8 cellular contexts compared by ENCODE assay signal in genomic region chr2:226791056-226791486, GRCh38. TPM values are rescaled to one million over a fixed set of nuclear protein-coding genes. Genes with fewer than 3 reads are reported as not detected.
A peak's percentile ranks its signal among the peaks of the same experiment; 100 is the strongest.
DNase-seq lines count a peak whose midpoint lies in the region; TF ChIP-seq lines count a peak whose summit lies in the region.

No MANE protein-coding gene starts in this region.

- no peak overlapping the region for H2BK120ac ChIP-seq in H9 (ENCODE audit: low read depth, low read length, poor library complexity, severe bottlenecking)

- no peak overlapping the region for H2BK20ac ChIP-seq in H9 (ENCODE audit: low read depth, low read length, poor library complexity, severe bottlenecking)

- H4K8ac ChIP-seq in H9 (replicated peaks; ENCODE audit: insufficient read length, low read depth, low read length) = no peak overlapping the region

- no peak overlapping the region for H3K23ac ChIP-seq in H9 (ENCODE audit: insufficient read length, low read depth, low read length)

- no peak for TF ChIP-seq CTCF in H9 (conservative IDR thresholded peaks at IDR 0.05)
- TF ChIP-seq CTCF in WI38 (IDR thresholded peaks at IDR 0.05; ENCODE audit: low read depth, low read length) = no peak
- TF ChIP-seq CTCF in fibroblast of villous mesenchyme (IDR thresholded peaks at IDR 0.05; ENCODE audit: insufficient read depth, low read depth, low read length) = no peak
- TF ChIP-seq CTCF in nephron progenitor cell (IDR thresholded peaks at IDR 0.05) = no peak

- peak overlapping the region; percentile 1 for H4K5ac ChIP-seq in H9 (ENCODE audit: insufficient read length, low read depth, low read length)

- H3K4me3 Mint-ChIP-seq in H9 = peak overlapping the region; percentile 75 to 80
- H3K4me3 Mint-ChIP-seq in nephron progenitor cell = peak overlapping the region; percentile 81

- DNase-seq in stimulated activated CD4-positive, alpha-beta T cell treated with anti-CD3 and anti-CD28 coated beads, Interleukin-15, amount 100 ng/mL, for 24 hours = peak; percentile 60
- no peak for DNase-seq in stimulated activated CD4-positive, alpha-beta T cell treated with anti-CD3 and anti-CD28 coated beads, Interleukin-1b, Interleukin-23, amount 100 ng/mL, for 48 hours
- DNase-seq in H9 (peak; percentile 80), MG63 (no peak), fibroblast of villous mesenchyme (ENCODE audit: low read depth) (peak; percentile 82), nephron progenitor cell (no peak), activated gamma-delta T cell (lab: John Stamatoyannopoulos, UW) (no peak)

- no peaks in the 10 kb centered on the region for H3K9me3 Mint-ChIP-seq in H9
- H3K9me3 Mint-ChIP-seq in nephron progenitor cell = peaks cover 6% of the 10 kb centered on the region

- peaks cover 5% of the 10 kb centered on the region for H3K79me1 ChIP-seq in H9 (ENCODE audit: insufficient read depth, low read depth, low read length, poor library complexity, severe bottlenecking)

- H3K4me1 ChIP-seq in H9 (ENCODE audit: insufficient read depth, low read length) = peaks cover 2% of the 10 kb centered on the region; the same call in 1 of the 2 replicates

- H3K4ac ChIP-seq in H9 (ENCODE audit: low read depth, low read length) = no peak overlapping the region

- H2BK12ac ChIP-seq in H9 (ENCODE audit: insufficient read length, low read depth, low read length) = no peak overlapping the region

- H3K27ac ChIP-seq in H9 (ENCODE audit: insufficient read length, low read depth, low read length) = peak overlapping the region; percentile 22

- no peak overlapping the region for H2AFZ ChIP-seq in H9 (ENCODE audit: low read length)

- H3K27me3 ChIP-seq in H9 (ENCODE audit: insufficient read depth, low read length) (no peaks in the 10 kb centered on the region), MG63 (no peaks in the 10 kb centered on the region)

- peaks cover 13% of the 10 kb centered on the region for H3K23me2 ChIP-seq in H9 (ENCODE audit: insufficient read length, low read depth, low read length, poor library complexity, severe bottlenecking)

- H3K4me1 Mint-ChIP-seq in H9 (peaks cover 37 to 48% of the 10 kb centered on the region in 2 experiments), nephron progenitor cell (peaks cover 48% of the 10 kb centered on the region)

- H3T11ph ChIP-seq in H9 (ENCODE audit: low read length) = no peak overlapping the region

- H3K36me3 Mint-ChIP-seq in H9 (ENCODE audit: insufficient read depth in 1 of 3, low read depth in 3 of 3) (peaks cover 17 to 29% (median 20%) of the 10 kb centered on the region in 3 experiments; a peak in 6 of 7 replicates), nephron progenitor cell (ENCODE audit: low read depth) (peaks cover 31% of the 10 kb centered on the region)

- no CpG with 5 or more reads among the region's 24 CpGs for WGBS in H9 (ENCODE audit: extremely low coverage, insufficient read length, low lambda C conversion rate)

- H3K56ac ChIP-seq in H9 (ENCODE audit: insufficient read length, low read depth, low read length) = no peak overlapping the region

- peak overlapping the region; percentile 83 to 98 (median 96); a peak in 6 of 7 replicates for H3K27ac Mint-ChIP-seq in H9
- peak overlapping the region; percentile 59 for H3K27ac Mint-ChIP-seq in nephron progenitor cell

- peaks cover 7% of the 10 kb centered on the region; the same call in 1 of the 2 replicates for H3K79me2 ChIP-seq in H9 (ENCODE audit: insufficient read depth, low read length)

- H4K91ac ChIP-seq in H9 (ENCODE audit: insufficient read length, low read depth, low read length) = no peak overlapping the region

- peaks cover 65% of the 10 kb centered on the region for H3K36me3 ChIP-seq in MG63

- H3K4me3 ChIP-seq in MG63 (peak overlapping the region; percentile 83), WI38 (ENCODE audit: low read depth, low read length) (peak overlapping the region; percentile 51), fibroblast of villous mesenchyme (ENCODE audit: low read depth, low read length) (peak overlapping the region; percentile 63)

- peak overlapping the region; percentile 53 for H3K9ac ChIP-seq in H9 (ENCODE audit: extremely low read depth, insufficient read length, low read length)

- peak overlapping the region; percentile 45 for H3K4me2 ChIP-seq in H9 (ENCODE audit: insufficient read depth, insufficient read length, low read length)

- H2BK5ac ChIP-seq in H9 (ENCODE audit: insufficient read length, low read length) = peak overlapping the region; percentile 24

- no peaks in the 10 kb centered on the region for H4K20me1 ChIP-seq in H9 (ENCODE audit: control insufficient read depth, insufficient read depth, insufficient read length)

- no peaks in the 10 kb centered on the region for H3K27me3 Mint-ChIP-seq in H9 (ENCODE audit: low read depth)
- H3K27me3 Mint-ChIP-seq in nephron progenitor cell (ENCODE audit: low read depth, poor library complexity) = peaks cover 8% of the 10 kb centered on the region

- H3K9me3 ChIP-seq in H9 (ENCODE audit: control insufficient read depth, low read depth, low read length) (no peaks in the 10 kb centered on the region), MG63 (no peaks in the 10 kb centered on the region)

- H3K18ac ChIP-seq in H9 (ENCODE audit: insufficient read length, low read depth, low read length) = peak overlapping the region; percentile 87

- peak overlapping the region; percentile 53; the same call in 1 of the 2 replicates for H3K14ac ChIP-seq in H9 (ENCODE audit: insufficient read depth, low read length)

- H2BK15ac ChIP-seq in H9 (ENCODE audit: low read depth, low read length) = no peak overlapping the region

- H2AK5ac ChIP-seq in H9 (ENCODE audit: insufficient read length, low read length) = no peak overlapping the region

RNA-seq across cellular contexts. Expression of gene IRS1, which starts 8.5 kb away (rescaled TPM):
- 15.0 and 16.3 TPM in 2 replicates for total RNA-seq in H9 (2021)
- 5.1 and 5.6 TPM in 2 replicates for total RNA-seq in MG63 (2014; rRNA removed; shearing (Covaris generic); ENCODE audit: low replicate concordance)
- 33.2 and 33.8 TPM in 2 replicates for total RNA-seq in fibroblast of villous mesenchyme

RNA-seq across cellular contexts. Expression of gene RHBDD1, which starts 44.8 kb away (rescaled TPM):
- 23.0 and 24.9 TPM in 2 replicates for total RNA-seq in H9 (2021)
- total RNA-seq in MG63 (2014; rRNA removed; shearing (Covaris generic); ENCODE audit: low replicate concordance) = 5.1 and 19.6 TPM in 2 replicates
- total RNA-seq in fibroblast of villous mesenchyme = 18.7 and 38.9 TPM in 2 replicates

Comparison
In these comparisons a context has a peak if more than half of its experiments do, and no peak if none do; other contexts are left out.
1. DNase-seq: peak in stimulated activated CD4-positive, alpha-beta T cell treated with anti-CD3 and anti-CD28 coated beads, Interleukin-15, amount 100 ng/mL, for 24 hours (single experiment), H9 (single experiment) and fibroblast of villous mesenchyme (single experiment); none in stimulated activated CD4-positive, alpha-beta T cell treated with anti-CD3 and anti-CD28 coated beads, Interleukin-1b, Interleukin-23, amount 100 ng/mL, for 48 hours (single experiment), MG63 (single experiment), nephron progenitor cell (single experiment) and activated gamma-delta T cell (single experiment).
2. Peak in every context shown above with its lines, with median percentiles within 50 percentile points of each other: H3K4me3 ChIP-seq.